1 cellular context compared by ENCODE assay signal in the genomic region with DNA sequence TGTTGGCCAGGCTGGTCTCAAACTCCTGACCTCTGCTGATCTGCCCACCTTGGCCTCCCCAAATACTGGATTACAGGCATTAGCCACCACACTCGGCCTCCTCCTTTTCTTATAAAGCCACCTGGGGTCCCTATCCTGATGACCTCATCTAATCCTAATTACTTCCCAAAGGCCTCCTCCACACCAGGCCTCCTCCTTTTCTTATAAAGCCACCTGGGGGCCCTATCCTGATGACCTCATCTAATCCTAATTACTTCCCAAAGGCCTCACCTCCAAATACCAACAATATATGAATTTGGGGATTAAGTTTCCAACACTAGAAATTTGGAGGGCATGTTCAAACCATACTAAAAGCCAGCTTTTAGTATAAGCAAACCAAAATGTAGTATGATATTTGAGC.
TF ChIP-seq lines count a peak whose summit lies in the region.

No MANE protein-coding gene starts in this region.

TF ChIP-seq in H1, 55 proteins besides CTCF, POLR2A, EP300 and RAD21:
- TF ChIP-seq, protein P1, sequence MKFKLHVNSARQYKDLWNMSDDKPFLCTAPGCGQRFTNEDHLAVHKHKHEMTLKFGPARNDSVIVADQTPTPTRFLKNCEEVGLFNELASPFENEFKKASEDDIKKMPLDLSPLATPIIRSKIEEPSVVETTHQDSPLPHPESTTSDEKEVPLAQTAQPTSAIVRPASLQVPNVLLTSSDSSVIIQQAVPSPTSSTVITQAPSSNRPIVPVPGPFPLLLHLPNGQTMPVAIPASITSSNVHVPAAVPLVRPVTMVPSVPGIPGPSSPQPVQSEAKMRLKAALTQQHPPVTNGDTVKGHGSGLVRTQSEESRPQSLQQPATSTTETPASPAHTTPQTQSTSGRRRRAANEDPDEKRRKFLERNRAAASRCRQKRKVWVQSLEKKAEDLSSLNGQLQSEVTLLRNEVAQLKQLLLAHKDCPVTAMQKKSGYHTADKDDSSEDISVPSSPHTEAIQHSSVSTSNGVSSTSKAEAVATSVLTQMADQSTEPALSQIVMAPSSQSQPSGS (IDR thresholded peaks at IDR 0.05; ENCODE audit: low read length): 0 out of 2 replicates have a peak, but pooled peaks have one; percentile 39
- TF ChIP-seq EGR1 (IDR thresholded peaks at IDR 0.05; ENCODE audit: borderline replicate concordance, low read depth, low read length): no peak
- TF ChIP-seq, protein P2, sequence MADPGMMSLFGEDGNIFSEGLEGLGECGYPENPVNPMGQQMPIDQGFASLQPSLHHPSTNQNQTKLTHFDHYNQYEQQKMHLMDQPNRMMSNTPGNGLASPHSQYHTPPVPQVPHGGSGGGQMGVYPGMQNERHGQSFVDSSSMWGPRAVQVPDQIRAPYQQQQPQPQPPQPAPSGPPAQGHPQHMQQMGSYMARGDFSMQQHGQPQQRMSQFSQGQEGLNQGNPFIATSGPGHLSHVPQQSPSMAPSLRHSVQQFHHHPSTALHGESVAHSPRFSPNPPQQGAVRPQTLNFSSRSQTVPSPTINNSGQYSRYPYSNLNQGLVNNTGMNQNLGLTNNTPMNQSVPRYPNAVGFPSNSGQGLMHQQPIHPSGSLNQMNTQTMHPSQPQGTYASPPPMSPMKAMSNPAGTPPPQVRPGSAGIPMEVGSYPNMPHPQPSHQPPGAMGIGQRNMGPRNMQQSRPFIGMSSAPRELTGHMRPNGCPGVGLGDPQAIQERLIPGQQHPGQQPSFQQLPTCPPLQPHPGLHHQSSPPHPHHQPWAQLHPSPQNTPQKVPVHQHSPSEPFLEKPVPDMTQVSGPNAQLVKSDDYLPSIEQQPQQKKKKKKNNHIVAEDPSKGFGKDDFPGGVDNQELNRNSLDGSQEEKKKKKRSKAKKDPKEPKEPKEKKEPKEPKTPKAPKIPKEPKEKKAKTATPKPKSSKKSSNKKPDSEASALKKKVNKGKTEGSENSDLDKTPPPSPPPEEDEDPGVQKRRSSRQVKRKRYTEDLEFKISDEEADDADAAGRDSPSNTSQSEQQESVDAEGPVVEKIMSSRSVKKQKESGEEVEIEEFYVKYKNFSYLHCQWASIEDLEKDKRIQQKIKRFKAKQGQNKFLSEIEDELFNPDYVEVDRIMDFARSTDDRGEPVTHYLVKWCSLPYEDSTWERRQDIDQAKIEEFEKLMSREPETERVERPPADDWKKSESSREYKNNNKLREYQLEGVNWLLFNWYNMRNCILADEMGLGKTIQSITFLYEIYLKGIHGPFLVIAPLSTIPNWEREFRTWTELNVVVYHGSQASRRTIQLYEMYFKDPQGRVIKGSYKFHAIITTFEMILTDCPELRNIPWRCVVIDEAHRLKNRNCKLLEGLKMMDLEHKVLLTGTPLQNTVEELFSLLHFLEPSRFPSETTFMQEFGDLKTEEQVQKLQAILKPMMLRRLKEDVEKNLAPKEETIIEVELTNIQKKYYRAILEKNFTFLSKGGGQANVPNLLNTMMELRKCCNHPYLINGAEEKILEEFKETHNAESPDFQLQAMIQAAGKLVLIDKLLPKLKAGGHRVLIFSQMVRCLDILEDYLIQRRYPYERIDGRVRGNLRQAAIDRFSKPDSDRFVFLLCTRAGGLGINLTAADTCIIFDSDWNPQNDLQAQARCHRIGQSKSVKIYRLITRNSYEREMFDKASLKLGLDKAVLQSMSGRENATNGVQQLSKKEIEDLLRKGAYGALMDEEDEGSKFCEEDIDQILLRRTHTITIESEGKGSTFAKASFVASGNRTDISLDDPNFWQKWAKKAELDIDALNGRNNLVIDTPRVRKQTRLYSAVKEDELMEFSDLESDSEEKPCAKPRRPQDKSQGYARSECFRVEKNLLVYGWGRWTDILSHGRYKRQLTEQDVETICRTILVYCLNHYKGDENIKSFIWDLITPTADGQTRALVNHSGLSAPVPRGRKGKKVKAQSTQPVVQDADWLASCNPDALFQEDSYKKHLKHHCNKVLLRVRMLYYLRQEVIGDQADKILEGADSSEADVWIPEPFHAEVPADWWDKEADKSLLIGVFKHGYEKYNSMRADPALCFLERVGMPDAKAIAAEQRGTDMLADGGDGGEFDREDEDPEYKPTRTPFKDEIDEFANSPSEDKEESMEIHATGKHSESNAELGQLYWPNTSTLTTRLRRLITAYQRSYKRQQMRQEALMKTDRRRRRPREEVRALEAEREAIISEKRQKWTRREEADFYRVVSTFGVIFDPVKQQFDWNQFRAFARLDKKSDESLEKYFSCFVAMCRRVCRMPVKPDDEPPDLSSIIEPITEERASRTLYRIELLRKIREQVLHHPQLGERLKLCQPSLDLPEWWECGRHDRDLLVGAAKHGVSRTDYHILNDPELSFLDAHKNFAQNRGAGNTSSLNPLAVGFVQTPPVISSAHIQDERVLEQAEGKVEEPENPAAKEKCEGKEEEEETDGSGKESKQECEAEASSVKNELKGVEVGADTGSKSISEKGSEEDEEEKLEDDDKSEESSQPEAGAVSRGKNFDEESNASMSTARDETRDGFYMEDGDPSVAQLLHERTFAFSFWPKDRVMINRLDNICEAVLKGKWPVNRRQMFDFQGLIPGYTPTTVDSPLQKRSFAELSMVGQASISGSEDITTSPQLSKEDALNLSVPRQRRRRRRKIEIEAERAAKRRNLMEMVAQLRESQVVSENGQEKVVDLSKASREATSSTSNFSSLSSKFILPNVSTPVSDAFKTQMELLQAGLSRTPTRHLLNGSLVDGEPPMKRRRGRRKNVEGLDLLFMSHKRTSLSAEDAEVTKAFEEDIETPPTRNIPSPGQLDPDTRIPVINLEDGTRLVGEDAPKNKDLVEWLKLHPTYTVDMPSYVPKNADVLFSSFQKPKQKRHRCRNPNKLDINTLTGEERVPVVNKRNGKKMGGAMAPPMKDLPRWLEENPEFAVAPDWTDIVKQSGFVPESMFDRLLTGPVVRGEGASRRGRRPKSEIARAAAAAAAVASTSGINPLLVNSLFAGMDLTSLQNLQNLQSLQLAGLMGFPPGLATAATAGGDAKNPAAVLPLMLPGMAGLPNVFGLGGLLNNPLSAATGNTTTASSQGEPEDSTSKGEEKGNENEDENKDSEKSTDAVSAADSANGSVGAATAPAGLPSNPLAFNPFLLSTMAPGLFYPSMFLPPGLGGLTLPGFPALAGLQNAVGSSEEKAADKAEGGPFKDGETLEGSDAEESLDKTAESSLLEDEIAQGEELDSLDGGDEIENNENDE (IDR thresholded peaks at IDR 0.05; ENCODE audit: insufficient replicate concordance, low read length): no peak
- TF ChIP-seq RFX5 (IDR thresholded peaks at IDR 0.05; ENCODE audit: borderline replicate concordance, low read depth, low read length): no peak
- TF ChIP-seq TBP (IDR thresholded peaks at IDR 0.05; ENCODE audit: low read depth, low read length): no peak
- no peak for TF ChIP-seq YY1 (IDR thresholded peaks at IDR 0.05; ENCODE audit: low read depth, low read length)
- no peak for TF ChIP-seq BCL11A (IDR thresholded peaks at IDR 0.05; ENCODE audit: low read depth in 2 of 2, low read length in 2 of 2)
- no peak for TF ChIP-seq POLR2AphosphoS5 (IDR thresholded peaks at IDR 0.05; ENCODE audit: low read depth, low read length)
- no peak for TF ChIP-seq MAFK (IDR thresholded peaks at IDR 0.05; ENCODE audit: low read depth, low read length)
- TF ChIP-seq CTBP2 (IDR thresholded peaks at IDR 0.05; ENCODE audit: borderline replicate concordance, insufficient read depth, insufficient read length, low read length): no peak
- no peak for TF ChIP-seq RBBP5 (IDR thresholded peaks at IDR 0.05; ENCODE audit: borderline replicate concordance, low read depth, low read length)
- TF ChIP-seq BRCA1 (IDR thresholded peaks at IDR 0.05; ENCODE audit: low read depth, low read length): no peak
- TF ChIP-seq JUND (IDR thresholded peaks at IDR 0.05; ENCODE audit: low read length): peak; percentile 71
- no peak for TF ChIP-seq E2F6 (IDR thresholded peaks at IDR 0.05)
- no peak for TF ChIP-seq CHD1 (IDR thresholded peaks at IDR 0.05; ENCODE audit: low read depth, low read length)
- no peak for TF ChIP-seq HDAC6 (IDR thresholded peaks at IDR 0.05; ENCODE audit: low read depth, low read length)
- TF ChIP-seq ZNF274 (IDR thresholded peaks at IDR 0.05; ENCODE audit: borderline replicate concordance, extremely low read depth, low read length): no peak
- no peak for TF ChIP-seq SAP30 (IDR thresholded peaks at IDR 0.05; ENCODE audit: insufficient read depth, insufficient replicate concordance, low read length)
